Comparison of ENCODE assay signal across 22 cellular contexts in the genomic region with DNA sequence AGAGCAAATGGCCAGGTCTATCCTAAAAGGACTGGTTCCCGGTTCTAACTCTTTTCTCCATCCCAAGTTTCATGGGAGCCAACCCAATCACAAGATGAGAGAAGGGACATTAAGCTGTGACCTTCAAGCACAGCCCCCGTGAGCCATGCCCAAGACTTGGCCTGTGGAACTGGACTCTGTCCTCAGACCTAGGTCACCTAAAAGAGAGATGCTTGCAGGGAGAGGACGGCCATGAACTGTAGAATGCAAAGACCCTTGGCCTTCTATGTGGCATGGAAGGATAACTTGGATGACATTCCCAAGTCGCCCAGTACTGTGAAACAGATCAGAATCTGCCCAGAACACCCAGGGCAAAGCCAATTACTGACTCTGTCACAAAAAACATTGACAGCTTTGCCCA.
"Had no signal": no experiment of that assay in that cellular context is flagged by ENCODE, and none has a peak within 500 bp of the region (broad histone marks: within the 10 kb centered on the region; RNA-seq: fewer than 3 reads in every experiment).

No MANE protein-coding gene starts in this region.

- H3K36me3 Mint-ChIP-seq: neural progenitor cell; stimulated activated effector memory CD8-positive, alpha-beta T cell treated with anti-CD3 and anti-CD28 coated beads, Interleukin-12 subunit alpha, Interleukin-12 subunit beta, amount 100 ng/mL, for 72 hours had no signal

- DNase-seq: effector CD4-positive, alpha-beta T cell; foreskin keratinocyte; left cardiac atrium; left lung; mesenchymal stem cell; midbrain; right cardiac atrium; sigmoid colon; stimulated activated CD4-positive, alpha-beta T cell treated with anti-CD3 and anti-CD28 coated beads, Interleukin-4, amount 100 ng/mL, for 24 hours; stimulated activated naive CD4-positive, alpha-beta T cell treated with Interleukin-2 at 50 U/mL for 16 hours; stomach; thyroid gland; trophoblast cell had no signal

- H3K27ac Mint-ChIP-seq: naive thymus-derived CD4-positive, alpha-beta T cell; nephron; neural progenitor cell; stimulated activated effector memory CD8-positive, alpha-beta T cell treated with anti-CD3 and anti-CD28 coated beads, Interleukin-12 subunit alpha, Interleukin-12 subunit beta, amount 100 ng/mL, for 72 hours had no signal

- H3K4me3 ChIP-seq: esophagus muscularis mucosa, gastroesophageal sphincter, heart left ventricle, hepatocyte, left lung, neural progenitor cell, prostate gland, sigmoid colon, stomach, thyroid gland had no signal

- H3K36me3 ChIP-seq: gastroesophageal sphincter, left lung, prostate gland, sigmoid colon, stomach, thyroid gland had no signal

- H3K9ac ChIP-seq: neural progenitor cell had no signal

- H3K9me3 Mint-ChIP-seq: stimulated activated effector memory CD8-positive, alpha-beta T cell treated with anti-CD3 and anti-CD28 coated beads, Interleukin-12 subunit alpha, Interleukin-12 subunit beta, amount 100 ng/mL, for 72 hours had no signal

- H3K27ac ChIP-seq: esophagus muscularis mucosa, foreskin keratinocyte, gastroesophageal sphincter, heart left ventricle, hepatocyte, left lung, neural progenitor cell, prostate gland, sigmoid colon, stomach, thyroid gland had no signal

- H3K27me3 ChIP-seq: foreskin keratinocyte, gastroesophageal sphincter, heart left ventricle, hepatocyte, left lung, neural progenitor cell, sigmoid colon, stomach, thyroid gland had no signal

- H3K4me1 ChIP-seq: gastroesophageal sphincter, left lung, neural progenitor cell, prostate gland, sigmoid colon, stomach, thyroid gland had no signal

- ATAC-seq: foreskin keratinocyte; gastroesophageal sphincter; left cardiac atrium; left lung; naive thymus-derived CD4-positive, alpha-beta T cell; right cardiac atrium; stimulated activated effector memory CD8-positive, alpha-beta T cell treated with anti-CD3 and anti-CD28 coated beads, Interleukin-12 subunit alpha, Interleukin-12 subunit beta, amount 100 ng/mL, for 72 hours had no signal

- H3K4me3 Mint-ChIP-seq: naive thymus-derived CD4-positive, alpha-beta T cell; nephron; neural progenitor cell; stimulated activated effector memory CD8-positive, alpha-beta T cell treated with anti-CD3 and anti-CD28 coated beads, Interleukin-12 subunit alpha, Interleukin-12 subunit beta, amount 100 ng/mL, for 72 hours had no signal

- H3K9me3 ChIP-seq: prostate gland, sigmoid colon, thyroid gland had no signal

- H3K4me1 Mint-ChIP-seq: naive thymus-derived CD4-positive, alpha-beta T cell; nephron; neural progenitor cell; stimulated activated effector memory CD8-positive, alpha-beta T cell treated with anti-CD3 and anti-CD28 coated beads, Interleukin-12 subunit alpha, Interleukin-12 subunit beta, amount 100 ng/mL, for 72 hours had no signal
